ENCODE assay signal across 10 cellular contexts in genomic region chr2:46461716-46462171, GRCh38. TPM values are rescaled to one million over a fixed set of nuclear protein-coding genes. Genes with fewer than 3 reads are reported as not detected.
DNase-seq lines count a peak whose midpoint lies in the region; ATAC-seq and TF ChIP-seq lines count a peak whose summit lies in the region.
"Had no signal": no experiment of that assay in that cellular context is flagged by ENCODE, and none has a peak within 500 bp of the region (broad histone marks: within the 10 kb centered on the region; RNA-seq: fewer than 3 reads in every experiment).

No MANE protein-coding gene starts in this region.

- no peak overlapping the region for H3K27ac Mint-ChIP-seq in glutamatergic neuron (ENCODE audit: unreplicated experiment)
- H3K27ac Mint-ChIP-seq: neural progenitor cell; stimulated activated naive CD8-positive, alpha-beta T cell treated with anti-CD3 and anti-CD28 coated beads, Interleukin-15, Interleukin-2, amounts not matched to agents 100 ng/mL and 50 ng/mL, for 24 hours had no signal

- DNase-seq in NAMALWA (ENCODE audit: low spot score) (peak; percentile 57), glutamatergic neuron (no peak), GM19238 (ENCODE audit: insufficient read length, low spot score) (no peak), kidney tubule cell (ENCODE audit: low spot score) (no peak)
- no peak for DNase-seq in activated CD4-positive, CD25-positive, alpha-beta regulatory T cell treated with anti-CD3 and anti-CD28 coated beads, Interleukin-2, amount 50 U/mL, for 72 hours

- peak overlapping the region in 9 of 11 experiments; percentile 17 to 73 (median 61); a peak in 18 of 22 replicates for H3K9ac ChIP-seq in BLaER1 treated with 17β-estradiol and CSF1 and Interleukin-3, amounts not matched to agents 10 nM and 100 nM
- H3K9ac ChIP-seq: neural progenitor cell had no signal

- no peak overlapping the region for H3K4me3 Mint-ChIP-seq in glutamatergic neuron (ENCODE audit: unreplicated experiment)
- H3K4me3 Mint-ChIP-seq: neural progenitor cell; stimulated activated naive CD8-positive, alpha-beta T cell treated with anti-CD3 and anti-CD28 coated beads, Interleukin-15, Interleukin-2, amounts not matched to agents 100 ng/mL and 50 ng/mL, for 24 hours had no signal

- no peaks in the 10 kb centered on the region for H3K36me3 ChIP-seq in BLaER1 treated with 17β-estradiol and CSF1 and Interleukin-3, amounts not matched to agents 10 nM and 100 nM
- H3K36me3 ChIP-seq: neural progenitor cell had no signal

- peak overlapping the region; percentile 39 to 81 (median 69); a peak in 21 of 22 replicates for H3K27ac ChIP-seq in BLaER1 treated with 17β-estradiol and CSF1 and Interleukin-3, amounts not matched to agents 10 nM and 100 nM
- H3K27ac ChIP-seq: neural progenitor cell had no signal

- H3K27me3 ChIP-seq in BLaER1 treated with 17β-estradiol and CSF1 and Interleukin-3, amounts not matched to agents 10 nM and 100 nM: no peaks in the 10 kb centered on the region
- H3K27me3 ChIP-seq: neural progenitor cell had no signal

- peak overlapping the region in 4 of 10 experiments; percentile 35 to 49 (median 40); a peak in 8 of 20 replicates for H3K4me3 ChIP-seq in BLaER1 treated with 17β-estradiol and CSF1 and Interleukin-3, amounts not matched to agents 10 nM and 100 nM
- H3K4me3 ChIP-seq: neural progenitor cell had no signal

- H4K20me1 ChIP-seq in BLaER1 treated with 17β-estradiol and CSF1 and Interleukin-3, amounts not matched to agents 10 nM and 100 nM: no peaks in the 10 kb centered on the region

- H3K9me3 ChIP-seq in BLaER1 treated with 17β-estradiol and CSF1 and Interleukin-3, amounts not matched to agents 10 nM and 100 nM (replicated peaks in 1 of 11): no peaks in the 10 kb centered on the region

- H3K4me1 Mint-ChIP-seq in glutamatergic neuron (ENCODE audit: low read depth, unreplicated experiment): peaks cover 11% of the 10 kb centered on the region

- peak overlapping the region; percentile 69 to 95 (median 81) for H3K4me2 ChIP-seq in BLaER1 treated with 17β-estradiol and CSF1 and Interleukin-3, amounts not matched to agents 10 nM and 100 nM
- H3K4me2 ChIP-seq: neural progenitor cell had no signal

- TF ChIP-seq CTCF in glutamatergic neuron (IDR thresholded peaks at IDR 0.05; ENCODE audit: partially characterized antibody, unreplicated experiment): peak; percentile 64

- peaks cover under 1% of the 10 kb centered on the region for H3K36me3 Mint-ChIP-seq in glutamatergic neuron (ENCODE audit: unreplicated experiment)
- H3K36me3 Mint-ChIP-seq: neural progenitor cell had no signal

- ATAC-seq in GM21528 (IDR thresholded peaks at IDR 0.05; ENCODE audit: low FRiP score, unreplicated experiment): peak; percentile 38
- ATAC-seq in HG03159 (IDR thresholded peaks at IDR 0.05; ENCODE audit: unreplicated experiment): no peak

- peaks cover 1% of the 10 kb centered on the region for H3K27me3 Mint-ChIP-seq in glutamatergic neuron (ENCODE audit: unreplicated experiment)
- H3K27me3 Mint-ChIP-seq: stimulated activated naive CD8-positive, alpha-beta T cell treated with anti-CD3 and anti-CD28 coated beads, Interleukin-15, Interleukin-2, amounts not matched to agents 100 ng/mL and 50 ng/mL, for 24 hours had no signal

- H3K9me3 Mint-ChIP-seq in glutamatergic neuron (ENCODE audit: unreplicated experiment): no peaks in the 10 kb centered on the region
- H3K9me3 Mint-ChIP-seq: neural progenitor cell; stimulated activated naive CD8-positive, alpha-beta T cell treated with anti-CD3 and anti-CD28 coated beads, Interleukin-15, Interleukin-2, amounts not matched to agents 100 ng/mL and 50 ng/mL, for 24 hours had no signal

- H3K4me1 ChIP-seq in BLaER1 treated with 17β-estradiol and CSF1 and Interleukin-3, amounts not matched to agents 10 nM and 100 nM: peaks cover 27 to 45% (median 35%) of the 10 kb centered on the region in 10 experiments
- H3K4me1 ChIP-seq: neural progenitor cell had no signal

RNA-seq across cellular contexts. Expression of gene TMEM247, which starts 17.6 kb away (rescaled TPM):
- total RNA-seq in glutamatergic neuron (ENCODE audit: unreplicated experiment): not detected
